1 cellular context compared by ENCODE assay signal in the genomic region with DNA sequence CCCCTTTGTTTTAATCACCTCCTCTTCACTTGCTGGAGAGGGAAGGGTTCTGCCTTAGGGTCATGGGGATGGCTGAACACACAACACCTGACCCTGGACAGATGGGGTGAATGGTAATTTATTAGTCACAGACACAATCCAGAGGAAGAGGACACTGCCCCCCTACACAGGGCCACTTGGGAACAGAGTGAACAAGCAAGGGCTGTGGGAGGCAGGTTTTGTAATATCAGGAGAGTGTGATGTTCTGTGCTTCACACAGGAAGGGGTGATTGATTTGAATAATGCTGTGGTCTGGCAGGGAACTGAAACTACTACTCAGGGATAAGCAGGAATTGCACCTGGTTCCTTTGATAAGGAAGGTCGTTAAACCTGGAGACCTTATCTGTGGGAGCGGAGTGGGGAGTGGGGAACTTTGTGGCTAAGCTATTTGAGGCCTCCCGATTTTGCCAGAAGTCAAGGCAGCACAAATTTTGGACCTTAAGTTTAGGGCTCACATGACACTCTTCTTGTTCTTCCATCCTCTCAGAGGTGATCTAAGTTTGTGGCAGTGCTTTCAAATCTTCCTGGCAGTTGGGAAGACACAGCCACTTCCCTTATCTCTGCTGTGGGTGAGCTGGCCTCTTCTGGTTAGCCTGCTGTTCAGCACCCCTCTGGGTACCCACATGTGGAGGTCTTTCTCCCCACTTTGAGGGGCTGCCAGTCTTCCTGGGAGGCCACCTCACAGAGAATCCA.
TF ChIP-seq lines count a peak whose summit lies in the region.

No MANE protein-coding gene starts in this region.

TF ChIP-seq in K562, 482 proteins besides CTCF, POLR2A, EP300 and RAD21 (continued from another document and continues in another):
- TF ChIP-seq, protein P1, sequence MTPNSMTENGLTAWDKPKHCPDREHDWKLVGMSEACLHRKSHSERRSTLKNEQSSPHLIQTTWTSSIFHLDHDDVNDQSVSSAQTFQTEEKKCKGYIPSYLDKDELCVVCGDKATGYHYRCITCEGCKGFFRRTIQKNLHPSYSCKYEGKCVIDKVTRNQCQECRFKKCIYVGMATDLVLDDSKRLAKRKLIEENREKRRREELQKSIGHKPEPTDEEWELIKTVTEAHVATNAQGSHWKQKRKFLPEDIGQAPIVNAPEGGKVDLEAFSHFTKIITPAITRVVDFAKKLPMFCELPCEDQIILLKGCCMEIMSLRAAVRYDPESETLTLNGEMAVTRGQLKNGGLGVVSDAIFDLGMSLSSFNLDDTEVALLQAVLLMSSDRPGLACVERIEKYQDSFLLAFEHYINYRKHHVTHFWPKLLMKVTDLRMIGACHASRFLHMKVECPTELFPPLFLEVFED (CRISPR knock-in tag; conservative IDR thresholded peaks at IDR 0.05): peak; percentile 92
- TF ChIP-seq, protein P2, sequence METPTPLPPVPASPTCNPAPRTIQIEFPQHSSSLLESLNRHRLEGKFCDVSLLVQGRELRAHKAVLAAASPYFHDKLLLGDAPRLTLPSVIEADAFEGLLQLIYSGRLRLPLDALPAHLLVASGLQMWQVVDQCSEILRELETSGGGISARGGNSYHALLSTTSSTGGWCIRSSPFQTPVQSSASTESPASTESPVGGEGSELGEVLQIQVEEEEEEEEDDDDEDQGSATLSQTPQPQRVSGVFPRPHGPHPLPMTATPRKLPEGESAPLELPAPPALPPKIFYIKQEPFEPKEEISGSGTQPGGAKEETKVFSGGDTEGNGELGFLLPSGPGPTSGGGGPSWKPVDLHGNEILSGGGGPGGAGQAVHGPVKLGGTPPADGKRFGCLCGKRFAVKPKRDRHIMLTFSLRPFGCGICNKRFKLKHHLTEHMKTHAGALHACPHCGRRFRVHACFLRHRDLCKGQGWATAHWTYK (CRISPR knock-in tag; IDR thresholded peaks at IDR 0.05): peak; percentile 77; the same call in 1 of the 2 replicates
- TF ChIP-seq ARID1B (IDR thresholded peaks at IDR 0.05) (peak; percentile 100), GABPA (tag; conservative IDR thresholded peaks at IDR 0.05; ENCODE audit: low read depth) (no peak), SUPT5H (IDR thresholded peaks at IDR 0.05) (no peak), KLF13 (tag; IDR thresholded peaks at IDR 0.05; ENCODE audit: borderline replicate concordance, low read depth) (no peak), C11orf30 (IDR thresholded peaks at IDR 0.05; ENCODE audit: low read depth) (peak; percentile 28; the same call in 1 of the 2 replicates), SETDB1 (IDR thresholded peaks at IDR 0.05; ENCODE audit: low read length) (peak; percentile 64), TBL1XR1 (IDR thresholded peaks at IDR 0.05; ENCODE audit: low read length in 2 of 2) (peak; percentile 95 to 96), HDAC2 (IDR thresholded peaks at IDR 0.05) (peak; percentile 99), SMC3 (conservative IDR thresholded peaks at IDR 0.05; ENCODE audit: insufficient read depth, low read depth, low read length) (no peak), ZNF699 (CRISPR knock-in tag; IDR thresholded peaks at IDR 0.05; ENCODE audit: insufficient replicate concordance) (no peak), NFRKB (IDR thresholded peaks at IDR 0.05; ENCODE audit: low read depth) (peak; percentile 77; the same call in 1 of the 2 replicates), CCNT2 (IDR thresholded peaks at IDR 0.05; ENCODE audit: borderline replicate concordance, extremely low read depth, insufficient read length, low read depth, low read length) (peak; percentile 99), CHCHD3 (CRISPR knock-in tag; IDR thresholded peaks at IDR 0.05) (0 out of 2 replicates have a peak, but pooled peaks have one; percentile 40), CBFA2T3 (IDR thresholded peaks at IDR 0.05) (peak; percentile 100), SMARCB1 (IDR thresholded peaks at IDR 0.05; ENCODE audit: insufficient read length, low read depth) (no peak), NFYB (IDR thresholded peaks at IDR 0.05; ENCODE audit: extremely low read depth, insufficient read length) (no peak), RBFOX2 (IDR thresholded peaks at IDR 0.05; ENCODE audit: low read depth, low read length) (peak; percentile 16; the same call in 1 of the 2 replicates), RCOR1 (IDR thresholded peaks at IDR 0.05; ENCODE audit: borderline replicate concordance in 1 of 2, low read depth in 2 of 2, low read length in 2 of 2) (peak; percentile 96 to 98), RBM34 (IDR thresholded peaks at IDR 0.05; ENCODE audit: borderline replicate concordance, insufficient read depth, low read length) (no peak), ZC3H8 (IDR thresholded peaks at IDR 0.05) (no peak), SP2 (IDR thresholded peaks at IDR 0.05; ENCODE audit: extremely low read depth, low read depth, low read length, poor library complexity, severe bottlenecking) (no peak), U2AF1 (optimal IDR thresholded peaks at IDR 0.05; ENCODE audit: low read depth, low read length) (no peak), ZNF217 (CRISPR knock-in tag; IDR thresholded peaks at IDR 0.05) (no peak), ZNF780A (CRISPR knock-in tag; IDR thresholded peaks at IDR 0.05) (no peak), DPF2 (IDR thresholded peaks at IDR 0.05) (peak; percentile 99), TEAD4 (IDR thresholded peaks at IDR 0.05; ENCODE audit: low read length) (peak; percentile 99), TEAD4 (CRISPR knock-in tag; IDR thresholded peaks at IDR 0.05; ENCODE audit: borderline replicate concordance) (no peak), NELFE (IDR thresholded peaks at IDR 0.05; ENCODE audit: insufficient read depth, insufficient read length) (no peak), ZC3H4 (CRISPR knock-in tag; IDR thresholded peaks at IDR 0.05; ENCODE audit: borderline replicate concordance) (no peak), HCFC1 (IDR thresholded peaks at IDR 0.05; ENCODE audit: low read depth, low read length) (no peak), ARHGAP35 (IDR thresholded peaks at IDR 0.05; ENCODE audit: partially characterized antibody) (no peak), ZNF282 (CRISPR knock-in tag; IDR thresholded peaks at IDR 0.05) (no peak), BDP1 (IDR thresholded peaks at IDR 0.05; ENCODE audit: insufficient read depth, insufficient read length) (no peak), SAFB2 (IDR thresholded peaks at IDR 0.05; ENCODE audit: borderline replicate concordance, low read depth, low read length, severe bottlenecking) (no peak), ZSCAN29 (IDR thresholded peaks at IDR 0.05) (no peak), ZNF644 (tag; IDR thresholded peaks at IDR 0.05; ENCODE audit: low read depth) (peak; percentile 88), KHSRP (IDR thresholded peaks at IDR 0.05) (peak; percentile 93), TSC22D4 (tag; IDR thresholded peaks at IDR 0.05) (no peak), HNRNPL (IDR thresholded peaks at IDR 0.05; ENCODE audit: low read depth, low read length) (no peak), SRSF7 (optimal IDR thresholded peaks at IDR 0.05; ENCODE audit: low read depth, low read length) (no peak)
- TF ChIP-seq, protein P3, sequence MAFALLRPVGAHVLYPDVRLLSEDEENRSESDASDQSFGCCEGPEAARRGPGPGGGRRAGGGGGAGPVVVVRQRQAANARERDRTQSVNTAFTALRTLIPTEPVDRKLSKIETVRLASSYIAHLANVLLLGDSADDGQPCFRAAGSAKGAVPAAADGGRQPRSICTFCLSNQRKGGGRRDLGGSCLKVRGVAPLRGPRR (CRISPR knock-in tag; IDR thresholded peaks at IDR 0.05): no peak
- TF ChIP-seq, protein P4, sequence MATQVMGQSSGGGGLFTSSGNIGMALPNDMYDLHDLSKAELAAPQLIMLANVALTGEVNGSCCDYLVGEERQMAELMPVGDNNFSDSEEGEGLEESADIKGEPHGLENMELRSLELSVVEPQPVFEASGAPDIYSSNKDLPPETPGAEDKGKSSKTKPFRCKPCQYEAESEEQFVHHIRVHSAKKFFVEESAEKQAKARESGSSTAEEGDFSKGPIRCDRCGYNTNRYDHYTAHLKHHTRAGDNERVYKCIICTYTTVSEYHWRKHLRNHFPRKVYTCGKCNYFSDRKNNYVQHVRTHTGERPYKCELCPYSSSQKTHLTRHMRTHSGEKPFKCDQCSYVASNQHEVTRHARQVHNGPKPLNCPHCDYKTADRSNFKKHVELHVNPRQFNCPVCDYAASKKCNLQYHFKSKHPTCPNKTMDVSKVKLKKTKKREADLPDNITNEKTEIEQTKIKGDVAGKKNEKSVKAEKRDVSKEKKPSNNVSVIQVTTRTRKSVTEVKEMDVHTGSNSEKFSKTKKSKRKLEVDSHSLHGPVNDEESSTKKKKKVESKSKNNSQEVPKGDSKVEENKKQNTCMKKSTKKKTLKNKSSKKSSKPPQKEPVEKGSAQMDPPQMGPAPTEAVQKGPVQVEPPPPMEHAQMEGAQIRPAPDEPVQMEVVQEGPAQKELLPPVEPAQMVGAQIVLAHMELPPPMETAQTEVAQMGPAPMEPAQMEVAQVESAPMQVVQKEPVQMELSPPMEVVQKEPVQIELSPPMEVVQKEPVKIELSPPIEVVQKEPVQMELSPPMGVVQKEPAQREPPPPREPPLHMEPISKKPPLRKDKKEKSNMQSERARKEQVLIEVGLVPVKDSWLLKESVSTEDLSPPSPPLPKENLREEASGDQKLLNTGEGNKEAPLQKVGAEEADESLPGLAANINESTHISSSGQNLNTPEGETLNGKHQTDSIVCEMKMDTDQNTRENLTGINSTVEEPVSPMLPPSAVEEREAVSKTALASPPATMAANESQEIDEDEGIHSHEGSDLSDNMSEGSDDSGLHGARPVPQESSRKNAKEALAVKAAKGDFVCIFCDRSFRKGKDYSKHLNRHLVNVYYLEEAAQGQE (CRISPR knock-in tag; IDR thresholded peaks at IDR 0.05; ENCODE audit: low read depth): no peak
- TF ChIP-seq, protein P5, sequence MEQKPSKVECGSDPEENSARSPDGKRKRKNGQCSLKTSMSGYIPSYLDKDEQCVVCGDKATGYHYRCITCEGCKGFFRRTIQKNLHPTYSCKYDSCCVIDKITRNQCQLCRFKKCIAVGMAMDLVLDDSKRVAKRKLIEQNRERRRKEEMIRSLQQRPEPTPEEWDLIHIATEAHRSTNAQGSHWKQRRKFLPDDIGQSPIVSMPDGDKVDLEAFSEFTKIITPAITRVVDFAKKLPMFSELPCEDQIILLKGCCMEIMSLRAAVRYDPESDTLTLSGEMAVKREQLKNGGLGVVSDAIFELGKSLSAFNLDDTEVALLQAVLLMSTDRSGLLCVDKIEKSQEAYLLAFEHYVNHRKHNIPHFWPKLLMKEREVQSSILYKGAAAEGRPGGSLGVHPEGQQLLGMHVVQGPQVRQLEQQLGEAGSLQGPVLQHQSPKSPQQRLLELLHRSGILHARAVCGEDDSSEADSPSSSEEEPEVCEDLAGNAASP (IDR thresholded peaks at IDR 0.05): no peak
- TF ChIP-seq, protein P6, sequence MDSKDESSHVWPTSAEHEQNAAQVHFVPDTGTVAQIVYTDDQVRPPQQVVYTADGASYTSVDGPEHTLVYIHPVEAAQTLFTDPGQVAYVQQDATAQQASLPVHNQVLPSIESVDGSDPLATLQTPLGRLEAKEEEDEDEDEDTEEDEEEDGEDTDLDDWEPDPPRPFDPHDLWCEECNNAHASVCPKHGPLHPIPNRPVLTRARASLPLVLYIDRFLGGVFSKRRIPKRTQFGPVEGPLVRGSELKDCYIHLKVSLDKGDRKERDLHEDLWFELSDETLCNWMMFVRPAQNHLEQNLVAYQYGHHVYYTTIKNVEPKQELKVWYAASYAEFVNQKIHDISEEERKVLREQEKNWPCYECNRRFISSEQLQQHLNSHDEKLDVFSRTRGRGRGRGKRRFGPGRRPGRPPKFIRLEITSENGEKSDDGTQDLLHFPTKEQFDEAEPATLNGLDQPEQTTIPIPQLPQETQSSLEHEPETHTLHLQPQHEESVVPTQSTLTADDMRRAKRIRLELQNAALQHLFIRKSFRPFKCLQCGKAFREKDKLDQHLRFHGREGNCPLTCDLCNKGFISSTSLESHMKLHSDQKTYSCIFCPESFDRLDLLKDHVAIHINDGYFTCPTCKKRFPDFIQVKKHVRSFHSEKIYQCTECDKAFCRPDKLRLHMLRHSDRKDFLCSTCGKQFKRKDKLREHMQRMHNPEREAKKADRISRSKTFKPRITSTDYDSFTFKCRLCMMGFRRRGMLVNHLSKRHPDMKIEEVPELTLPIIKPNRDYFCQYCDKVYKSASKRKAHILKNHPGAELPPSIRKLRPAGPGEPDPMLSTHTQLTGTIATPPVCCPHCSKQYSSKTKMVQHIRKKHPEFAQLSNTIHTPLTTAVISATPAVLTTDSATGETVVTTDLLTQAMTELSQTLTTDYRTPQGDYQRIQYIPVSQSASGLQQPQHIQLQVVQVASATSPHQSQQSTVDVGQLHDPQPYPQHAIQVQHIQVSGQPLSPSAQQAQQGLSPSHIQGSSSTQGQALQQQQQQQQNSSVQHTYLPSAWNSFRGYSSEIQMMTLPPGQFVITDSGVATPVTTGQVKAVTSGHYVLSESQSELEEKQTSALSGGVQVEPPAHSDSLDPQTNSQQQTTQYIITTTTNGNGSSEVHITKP (IDR thresholded peaks at IDR 0.05; ENCODE audit: partially characterized antibody): peak; percentile 73
- TF ChIP-seq, protein P7, sequence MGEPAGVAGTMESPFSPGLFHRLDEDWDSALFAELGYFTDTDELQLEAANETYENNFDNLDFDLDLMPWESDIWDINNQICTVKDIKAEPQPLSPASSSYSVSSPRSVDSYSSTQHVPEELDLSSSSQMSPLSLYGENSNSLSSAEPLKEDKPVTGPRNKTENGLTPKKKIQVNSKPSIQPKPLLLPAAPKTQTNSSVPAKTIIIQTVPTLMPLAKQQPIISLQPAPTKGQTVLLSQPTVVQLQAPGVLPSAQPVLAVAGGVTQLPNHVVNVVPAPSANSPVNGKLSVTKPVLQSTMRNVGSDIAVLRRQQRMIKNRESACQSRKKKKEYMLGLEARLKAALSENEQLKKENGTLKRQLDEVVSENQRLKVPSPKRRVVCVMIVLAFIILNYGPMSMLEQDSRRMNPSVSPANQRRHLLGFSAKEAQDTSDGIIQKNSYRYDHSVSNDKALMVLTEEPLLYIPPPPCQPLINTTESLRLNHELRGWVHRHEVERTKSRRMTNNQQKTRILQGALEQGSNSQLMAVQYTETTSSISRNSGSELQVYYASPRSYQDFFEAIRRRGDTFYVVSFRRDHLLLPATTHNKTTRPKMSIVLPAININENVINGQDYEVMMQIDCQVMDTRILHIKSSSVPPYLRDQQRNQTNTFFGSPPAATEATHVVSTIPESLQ (CRISPR knock-in tag; IDR thresholded peaks at IDR 0.05): peak; percentile 29; the same call in 1 of the 2 replicates
- TF ChIP-seq, protein P8, sequence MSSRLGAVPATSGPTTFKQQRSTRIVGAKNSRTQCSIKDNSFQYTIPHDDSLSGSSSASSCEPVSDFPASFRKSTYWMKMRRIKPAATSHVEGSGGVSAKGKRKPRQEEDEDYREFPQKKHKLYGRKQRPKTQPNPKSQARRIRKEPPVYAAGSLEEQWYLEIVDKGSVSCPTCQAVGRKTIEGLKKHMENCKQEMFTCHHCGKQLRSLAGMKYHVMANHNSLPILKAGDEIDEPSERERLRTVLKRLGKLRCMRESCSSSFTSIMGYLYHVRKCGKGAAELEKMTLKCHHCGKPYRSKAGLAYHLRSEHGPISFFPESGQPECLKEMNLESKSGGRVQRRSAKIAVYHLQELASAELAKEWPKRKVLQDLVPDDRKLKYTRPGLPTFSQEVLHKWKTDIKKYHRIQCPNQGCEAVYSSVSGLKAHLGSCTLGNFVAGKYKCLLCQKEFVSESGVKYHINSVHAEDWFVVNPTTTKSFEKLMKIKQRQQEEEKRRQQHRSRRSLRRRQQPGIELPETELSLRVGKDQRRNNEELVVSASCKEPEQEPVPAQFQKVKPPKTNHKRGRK (tag; IDR thresholded peaks at IDR 0.05): no peak
- TF ChIP-seq, protein P9, sequence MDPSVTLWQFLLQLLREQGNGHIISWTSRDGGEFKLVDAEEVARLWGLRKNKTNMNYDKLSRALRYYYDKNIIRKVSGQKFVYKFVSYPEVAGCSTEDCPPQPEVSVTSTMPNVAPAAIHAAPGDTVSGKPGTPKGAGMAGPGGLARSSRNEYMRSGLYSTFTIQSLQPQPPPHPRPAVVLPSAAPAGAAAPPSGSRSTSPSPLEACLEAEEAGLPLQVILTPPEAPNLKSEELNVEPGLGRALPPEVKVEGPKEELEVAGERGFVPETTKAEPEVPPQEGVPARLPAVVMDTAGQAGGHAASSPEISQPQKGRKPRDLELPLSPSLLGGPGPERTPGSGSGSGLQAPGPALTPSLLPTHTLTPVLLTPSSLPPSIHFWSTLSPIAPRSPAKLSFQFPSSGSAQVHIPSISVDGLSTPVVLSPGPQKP (CRISPR knock-in tag; IDR thresholded peaks at IDR 0.05): no peak
